ENCODE assay signal across 8 cellular contexts in genomic region chr17:74008196-74008595, GRCh38.
DNase-seq lines count a peak whose midpoint lies in the region; ATAC-seq, FAIRE-seq and TF ChIP-seq lines count a peak whose summit lies in the region.

No MANE protein-coding gene starts in this region.

- intact Hi-C loops in HCT116 (cut with micrococcal nuclease), result no loop called here
- intact Hi-C loops in left colon (cut with DNase I, micrococcal nuclease), result no loop called here

- H4K20me1 ChIP-seq in HCT116 (ENCODE audit: insufficient read depth) (no peaks in the 10 kb centered on the region), keratinocyte (ENCODE audit: control insufficient read depth, extremely low read depth, insufficient read depth, low read length) (no peaks in the 10 kb centered on the region)

- H2AFZ ChIP-seq in HCT116 (ENCODE audit: low read depth, low read length, poor library complexity, severe bottlenecking), result no peak overlapping the region
- H2AFZ ChIP-seq in keratinocyte (ENCODE audit: control insufficient read depth, low read length), result no peak overlapping the region

- CTCF ChIA-PET in HCT116 (lab: Charles Lee), result interaction anchor here (1.7 kb wide), 1 partner anchor 10 kb away, joined by 8 read pairs; no protein-coding TSS in a partner anchor

- FAIRE-seq in keratinocyte (lab: Jason Lieb, UNC), result no peak

- H3K4me1 ChIP-seq in HCT116 (ENCODE audit: control insufficient read depth in 1 of 2, insufficient read depth in 2 of 2, low read length in 2 of 2) (no peaks in the 10 kb centered on the region), keratinocyte (ENCODE audit: control insufficient read depth, extremely low read depth, insufficient read depth, low read length) (no peaks in the 10 kb centered on the region)

- H3K9ac ChIP-seq in HCT116 (ENCODE audit: low read length), result no peak overlapping the region
- no peak overlapping the region for H3K9ac ChIP-seq in keratinocyte (ENCODE audit: control insufficient read depth, extremely low read depth, insufficient read depth, low read length)

- POLR2A ChIA-PET in HCT116 (lab: Charles Lee), result no interaction called here

- dilution Hi-C loops in keratinocyte (cut with MboI; ENCODE audit: extremely low pct_ligation_motif_present, low sequenced_read_pairs), result no loop called here

- RAD21 ChIA-PET in HCT116 (lab: Charles Lee; ENCODE audit: low non-redundant PET in 1 of 2, low total read pairs in 2 of 2, uncharacterized antibody in 2 of 2, unreplicated experiment in 2 of 2), result no interaction called here

- BruUV-seq in HCT116 (replicated peaks; lab: Mats Ljungman, UMichigan), result no TSS peak

- ATAC-seq in HCT116 (peak; percentile 76), HG02759 (IDR thresholded peaks at IDR 0.05; ENCODE audit: unreplicated experiment) (no peak), GM18511 (IDR thresholded peaks at IDR 0.05; ENCODE audit: unreplicated experiment) (no peak), left colon (no peak), GM19351 (IDR thresholded peaks at IDR 0.05; ENCODE audit: unreplicated experiment) (no peak)

- H3K27me3 ChIP-seq in HCT116 (ENCODE audit: insufficient read depth, low read length) (peaks cover 73% of the 10 kb centered on the region), keratinocyte (ENCODE audit: control insufficient read depth, extremely low read depth, insufficient read depth, low read length) (peaks cover 22% of the 10 kb centered on the region)

- TF ChIP-seq RAD21 in HCT116 (IDR thresholded peaks at IDR 0.05; ENCODE audit: low read depth), result 0 out of 2 replicates have a peak, but pooled peaks have one; percentile 31

- H3K36me3 ChIP-seq in HCT116 (ENCODE audit: control insufficient read depth in 1 of 2, insufficient read depth in 2 of 2, low read length in 2 of 2) (no peaks in the 10 kb centered on the region), keratinocyte (ENCODE audit: control insufficient read depth in 2 of 2, extremely low read depth in 1 of 2, insufficient read depth in 2 of 2, low read length in 2 of 2) (no peaks in the 10 kb centered on the region)

- peak; percentile 27 for DNase-seq in COLO829 (ENCODE audit: low spot score)
- DNase-seq in HCT116 (ENCODE audit: low read depth, low spot score), result peak; percentile 16
- DNase-seq in SW480 (ENCODE audit: low spot score), result peak; percentile 36
- no peak for DNase-seq in keratinocyte (ENCODE audit: low read depth, low spot score)
- no peak for DNase-seq in left colon

- H3K79me2 ChIP-seq in HCT116 (ENCODE audit: insufficient read depth, low read length) (no peaks in the 10 kb centered on the region), keratinocyte (ENCODE audit: control insufficient read depth, insufficient read depth, low read length) (no peaks in the 10 kb centered on the region)

- H3K9me1 ChIP-seq in keratinocyte (ENCODE audit: control insufficient read depth, extremely low read depth, insufficient read depth, low read length), result no peaks in the 10 kb centered on the region

- no peak overlapping the region for H3K27ac ChIP-seq in HCT116 (ENCODE audit: low read depth, low read length)
- no peak overlapping the region for H3K27ac ChIP-seq in keratinocyte (ENCODE audit: control insufficient read depth, insufficient read depth, low read length)

- H3K4me2 ChIP-seq in HCT116 (ENCODE audit: low read length), result no peak overlapping the region
- no peak overlapping the region for H3K4me2 ChIP-seq in keratinocyte (ENCODE audit: control insufficient read depth, extremely low read depth, insufficient read depth, low read depth, low read length)

- no peaks in the 10 kb centered on the region for H3K9me2 ChIP-seq in HCT116 (ENCODE audit: insufficient read depth)

- TF ChIP-seq POLR2A in HCT116 (IDR thresholded peaks at IDR 0.05; ENCODE audit: borderline replicate concordance, extremely low read depth, insufficient read depth, insufficient read length), result no peak

- peak in 2 of 3 experiments; percentile 25 to 39; a peak in 3 of 6 replicates for TF ChIP-seq CTCF in HCT116 (IDR thresholded peaks at IDR 0.05 in 2 of 3, conservative IDR thresholded peaks at IDR 0.05 in 1 of 3; ENCODE audit: borderline replicate concordance in 1 of 3, insufficient read depth in 1 of 3, low read depth in 2 of 3, low read length in 2 of 3)
- TF ChIP-seq CTCF in keratinocyte (optimal IDR thresholded peaks at IDR 0.05 in 1 of 3, IDR thresholded peaks at IDR 0.05 in 1 of 3, conservative IDR thresholded peaks at IDR 0.05 in 1 of 3; ENCODE audit: extremely low read depth in 1 of 3, insufficient read depth in 2 of 3, low read length in 3 of 3), result peak in 2 of 3 experiments; percentile 28 to 51

- no peaks in the 10 kb centered on the region for H3K9me3 ChIP-seq in HCT116 (ENCODE audit: control insufficient read depth in 1 of 2, insufficient read depth in 1 of 2, low read depth in 1 of 2, low read length in 2 of 2)
- no peaks in the 10 kb centered on the region for H3K9me3 ChIP-seq in keratinocyte (ENCODE audit: control insufficient read depth, low read depth, low read length)

- H3K4me3 ChIP-seq in HCT116 (replicated peaks in 1 of 2; ENCODE audit: low read depth in 1 of 2, low read length in 2 of 2), result no peak overlapping the region
- H3K4me3 ChIP-seq in keratinocyte (ENCODE audit: control insufficient read depth in 2 of 3, extremely low read depth in 1 of 3, insufficient read depth in 2 of 3, low read depth in 1 of 3, low read length in 3 of 3), result no peak overlapping the region

TF ChIP-seq in HCT116, 20 proteins besides CTCF, POLR2A, EP300 and RAD21:
- TF ChIP-seq MAX (IDR thresholded peaks at IDR 0.05) (0 out of 2 replicates have a peak, but pooled peaks have one; percentile 20), SRF (IDR thresholded peaks at IDR 0.05; ENCODE audit: low read depth) (no peak; the same call in 1 of the 2 replicates)

Comparison
In these comparisons a context has a peak if more than half of its experiments do, and no peak if none do; other contexts are left out.
1. DNase-seq: peak in COLO829 (single experiment), HCT116 (single experiment) and SW480 (single experiment); none in keratinocyte (single experiment) and left colon (0 of 2).